Comparison of ENCODE assay signal across 16 cellular contexts in the genomic region with DNA sequence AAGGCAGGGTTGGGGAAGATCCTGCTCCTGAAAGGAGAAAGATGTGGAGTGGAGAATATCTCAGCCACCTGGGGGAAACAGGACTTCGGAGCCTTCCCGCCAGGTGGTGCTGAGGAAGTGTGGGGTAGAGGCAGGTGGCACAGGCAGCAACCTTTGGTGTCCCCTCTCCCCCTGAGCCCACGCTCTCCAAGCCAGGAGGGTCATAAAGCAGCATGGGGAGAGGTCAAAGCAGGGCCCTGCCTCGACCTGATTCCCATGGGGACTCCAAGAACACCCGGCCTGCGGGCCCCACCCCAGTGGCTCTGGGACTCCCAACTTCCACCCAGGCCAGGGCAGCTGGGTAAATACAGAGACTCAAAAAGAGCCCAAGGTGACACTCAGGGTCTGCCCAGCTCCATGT. TPM values are rescaled to one million over a fixed set of nuclear protein-coding genes. Genes with fewer than 3 reads are reported as not detected.
DNase-seq lines count a peak whose midpoint lies in the region; TF ChIP-seq lines count a peak whose summit lies in the region.
"Had no signal": no experiment of that assay in that cellular context is flagged by ENCODE, and none has a peak within 500 bp of the region (broad histone marks: within the 10 kb centered on the region; RNA-seq: fewer than 3 reads in every experiment).

No MANE protein-coding gene starts in this region.

- DNase-seq in activated CD8-positive, alpha-beta memory T cell treated with anti-CD3 and anti-CD28 coated beads, Interleukin-2, amount 50 U/mL, for 48 hours, result peak; percentile 30
- no peak for DNase-seq in activated CD8-positive, alpha-beta memory T cell treated with anti-CD3 and anti-CD28 coated beads, Interleukin-2, amount 50 U/mL, for 4 hours
- no peak for DNase-seq in mesenchymal stem cell
- no peak for DNase-seq in trophoblast cell
- DNase-seq in NCI-H1930 (lab: John Stamatoyannopoulos, UW), result no peak
- no peak for DNase-seq in thyroid gland
- no peak for DNase-seq in cerebellum (ENCODE audit: low spot score)
- DNase-seq: 8988T; CD4-positive, alpha-beta memory T cell; DMS153; DMS79; GDM1; GOT3; H7; HFFc6 had no signal

- H2AFZ ChIP-seq in mesenchymal stem cell (ENCODE audit: low read depth, low read length) (no peak overlapping the region), trophoblast cell (ENCODE audit: insufficient read depth, low read length, poor library complexity) (no peak overlapping the region)

- H4K8ac ChIP-seq in mesenchymal stem cell (ENCODE audit: low read length), result no peak overlapping the region
- H4K8ac ChIP-seq in trophoblast cell (ENCODE audit: low read depth, low read length), result no peak overlapping the region

- H3K4me1 ChIP-seq in mesenchymal stem cell (ENCODE audit: control insufficient read depth, insufficient read depth, low read depth, low read length) (peaks cover 9% of the 10 kb centered on the region), trophoblast cell (ENCODE audit: control insufficient read depth in 1 of 2, insufficient read depth in 2 of 2, low read length in 2 of 2) (peaks cover 2 to 4% of the 10 kb centered on the region in 2 experiments), thyroid gland (no peaks in the 10 kb centered on the region)
- H3K4me1 ChIP-seq: BLaER1 had no signal

- H2BK120ac ChIP-seq in mesenchymal stem cell (ENCODE audit: low read depth, low read length) (no peak overlapping the region), trophoblast cell (ENCODE audit: insufficient read depth, low read length, poor library complexity) (no peak overlapping the region)

- H2BK15ac ChIP-seq in mesenchymal stem cell (ENCODE audit: low read depth, poor library complexity, severe bottlenecking), result peak overlapping the region; percentile 49

- H2BK12ac ChIP-seq in mesenchymal stem cell (ENCODE audit: low read length in 2 of 2), result no peak overlapping the region
- H2BK12ac ChIP-seq in trophoblast cell (ENCODE audit: low read length), result no peak overlapping the region

- H3K4ac ChIP-seq in mesenchymal stem cell (ENCODE audit: low read depth in 1 of 2, low read length in 2 of 2) (no peak overlapping the region), trophoblast cell (ENCODE audit: low read depth, low read length) (no peak overlapping the region)

- WGBS in mesenchymal stem cell, result 90% methylated on average over 6 of the region's 6 CpGs
- no CpG with 5 or more reads among the region's 6 CpGs for WGBS in trophoblast cell (ENCODE audit: extremely low coverage, insufficient coverage, insufficient read length)
- 91 to 95% methylated on average over 4 to 6 of the region's 6 CpGs for WGBS in thyroid gland, 2 donors

- H3K27ac ChIP-seq in mesenchymal stem cell (ENCODE audit: low read length, poor library complexity, severe bottlenecking), result no peak overlapping the region
- H3K27ac ChIP-seq in trophoblast cell (ENCODE audit: low read depth, low read length), result no peak overlapping the region
- no peak overlapping the region for H3K27ac ChIP-seq in thyroid gland
- H3K27ac ChIP-seq: BLaER1 had no signal

- H3K4me2 ChIP-seq in mesenchymal stem cell (ENCODE audit: low read length, poor library complexity, severe bottlenecking), result no peak overlapping the region
- no peak overlapping the region for H3K4me2 ChIP-seq in trophoblast cell (ENCODE audit: low read length)
- H3K4me2 ChIP-seq: BLaER1 had no signal

- no peak for TF ChIP-seq CTCF in thyroid gland (IDR thresholded peaks at IDR 0.05)

- H2AK5ac ChIP-seq in mesenchymal stem cell (ENCODE audit: low read length, severe bottlenecking), result no peak overlapping the region
- no peak overlapping the region for H2AK5ac ChIP-seq in trophoblast cell (ENCODE audit: low read length)

- H3K9me3 ChIP-seq in mesenchymal stem cell (ENCODE audit: control insufficient read depth, low read length) (no peaks in the 10 kb centered on the region), trophoblast cell (ENCODE audit: insufficient read depth, low read depth, low read length) (peaks cover 4% of the 10 kb centered on the region), thyroid gland (no peaks in the 10 kb centered on the region)
- H3K9me3 ChIP-seq: BLaER1 had no signal

- H3K4me3 ChIP-seq in mesenchymal stem cell (ENCODE audit: insufficient read depth in 1 of 2, low read depth in 1 of 2, low read length in 2 of 2) (no peak overlapping the region), trophoblast cell (ENCODE audit: low read depth, low read length) (no peak overlapping the region), thyroid gland (replicated peaks in 1 of 3) (no peak overlapping the region)
- H3K4me3 ChIP-seq: BLaER1 had no signal

- H3K79me1 ChIP-seq in mesenchymal stem cell (replicated peaks; ENCODE audit: low read length, poor library complexity, severe bottlenecking) (no peaks in the 10 kb centered on the region), trophoblast cell (ENCODE audit: low read length) (no peaks in the 10 kb centered on the region)

- H2BK5ac ChIP-seq in mesenchymal stem cell (ENCODE audit: low read depth, low read length, poor library complexity, severe bottlenecking), result no peak overlapping the region
- H2BK5ac ChIP-seq in trophoblast cell (ENCODE audit: low read depth, low read length, poor library complexity), result no peak overlapping the region

- intact Hi-C loops in thyroid gland (cut with DNase I), result no loop called here

- no peak overlapping the region for H4K12ac ChIP-seq in trophoblast cell (ENCODE audit: low read depth, low read length)

- no peak overlapping the region for H3K18ac ChIP-seq in mesenchymal stem cell (ENCODE audit: low read depth in 1 of 2, low read length in 2 of 2)
- H3K18ac ChIP-seq in trophoblast cell (ENCODE audit: low read length), result no peak overlapping the region

- TF ChIP-seq POLR2A in thyroid gland (IDR thresholded peaks at IDR 0.05), result no peak

- H3K14ac ChIP-seq in mesenchymal stem cell (ENCODE audit: low read length in 2 of 2), result no peak overlapping the region
- H3K14ac ChIP-seq in trophoblast cell (ENCODE audit: low read length), result no peak overlapping the region

- no peak overlapping the region for H3K9ac ChIP-seq in mesenchymal stem cell (ENCODE audit: low read length)
- H3K9ac ChIP-seq in trophoblast cell (ENCODE audit: low read length), result no peak overlapping the region
- H3K9ac ChIP-seq: BLaER1 had no signal

- H3K36me3 ChIP-seq in mesenchymal stem cell (ENCODE audit: control insufficient read depth in 1 of 2, insufficient read depth in 2 of 2, low read depth in 1 of 2, low read length in 2 of 2) (no peaks in the 10 kb centered on the region), trophoblast cell (ENCODE audit: control insufficient read depth in 1 of 2, insufficient read depth in 2 of 2, low read length in 2 of 2) (no peaks in the 10 kb centered on the region), thyroid gland (no peaks in the 10 kb centered on the region)
- H3K36me3 ChIP-seq: BLaER1 had no signal

- no peaks in the 10 kb centered on the region for H3K79me2 ChIP-seq in trophoblast cell (ENCODE audit: control insufficient read depth, insufficient read depth, low read length, poor library complexity)

- H4K91ac ChIP-seq in mesenchymal stem cell (ENCODE audit: low read length), result no peak overlapping the region
- H4K91ac ChIP-seq in trophoblast cell (ENCODE audit: low read depth, low read length), result peak overlapping the region; percentile 2

- no peak overlapping the region for H3K23ac ChIP-seq in mesenchymal stem cell (ENCODE audit: low read length in 2 of 2)
- H3K23ac ChIP-seq in trophoblast cell (ENCODE audit: low read length), result no peak overlapping the region

- H3K27me3 ChIP-seq in mesenchymal stem cell (ENCODE audit: control insufficient read depth in 1 of 2, insufficient read depth in 1 of 2, low read length in 2 of 2) (peaks cover 0 to 51% of the 10 kb centered on the region in 2 experiments), trophoblast cell (ENCODE audit: insufficient read depth, low read length) (no peaks in the 10 kb centered on the region), thyroid gland (no peaks in the 10 kb centered on the region)
- H3K27me3 ChIP-seq: BLaER1 had no signal

RNA-seq across cellular contexts. Expression of gene SLC66A3, which starts 54.3 kb away (rescaled TPM):
- polyA plus RNA-seq in mesenchymal stem cell (2013, experiment 1 of 2), result 36.6 TPM
- polyA plus RNA-seq in mesenchymal stem cell (2013, experiment 2 of 2), result 33.8 TPM
- polyA plus RNA-seq in trophoblast cell (2013), result 18.5 and 18.7 TPM in 2 replicates
- 10 to 100 TPM; 30.8 to 68.7 (median 43.2) TPM for total RNA-seq in thyroid gland
- total RNA-seq in cerebellum, result 9.7 TPM
